ENCODE assay signal across 8 cellular contexts in the genomic region with DNA sequence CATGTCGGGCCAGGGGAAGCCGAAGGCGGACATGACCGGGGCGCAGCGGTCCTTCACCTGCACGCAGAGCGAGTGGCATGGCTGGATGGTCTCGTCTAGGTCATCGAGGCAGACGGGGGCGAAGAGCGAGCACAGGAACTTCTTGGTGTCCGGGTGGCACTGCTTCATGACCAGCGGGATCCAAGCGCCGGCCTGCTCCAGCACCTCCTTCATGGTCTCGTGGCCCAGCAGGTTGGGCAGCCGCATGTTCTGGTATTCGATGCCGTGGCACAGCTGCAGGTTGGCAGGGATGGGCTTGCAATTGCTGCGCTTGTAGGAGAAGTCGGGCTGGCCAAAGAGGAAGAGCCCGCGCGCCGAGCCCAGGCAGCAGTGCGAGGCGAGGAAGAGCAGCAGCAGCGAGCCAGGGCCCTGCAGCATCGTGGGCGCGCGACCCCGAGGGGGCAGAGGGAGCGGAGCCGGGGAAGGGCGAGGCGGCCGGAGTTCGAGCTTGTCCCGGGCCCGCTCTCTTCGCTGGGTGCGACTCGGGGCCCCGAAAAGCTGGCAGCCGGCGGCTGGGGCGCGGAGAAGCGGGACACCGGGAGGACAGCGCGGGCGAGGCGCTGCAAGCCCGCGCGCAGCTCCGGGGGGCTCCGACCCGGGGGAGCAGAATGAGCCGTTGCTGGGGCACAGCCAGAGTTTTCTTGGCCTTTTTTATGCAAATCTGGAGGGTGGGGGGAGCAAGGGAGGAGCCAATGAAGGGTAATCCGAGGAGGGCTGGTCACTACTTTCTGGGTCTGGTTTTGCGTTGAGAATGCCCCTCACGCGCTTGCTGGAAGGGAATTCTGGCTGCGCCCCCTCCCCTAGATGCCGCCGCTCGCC. TPM values are rescaled to one million over a fixed set of nuclear protein-coding genes. Genes with fewer than 3 reads are reported as not detected.
DNase-seq lines count a peak whose midpoint lies in the region; ATAC-seq and TF ChIP-seq lines count a peak whose summit lies in the region.

A gene with protein sequence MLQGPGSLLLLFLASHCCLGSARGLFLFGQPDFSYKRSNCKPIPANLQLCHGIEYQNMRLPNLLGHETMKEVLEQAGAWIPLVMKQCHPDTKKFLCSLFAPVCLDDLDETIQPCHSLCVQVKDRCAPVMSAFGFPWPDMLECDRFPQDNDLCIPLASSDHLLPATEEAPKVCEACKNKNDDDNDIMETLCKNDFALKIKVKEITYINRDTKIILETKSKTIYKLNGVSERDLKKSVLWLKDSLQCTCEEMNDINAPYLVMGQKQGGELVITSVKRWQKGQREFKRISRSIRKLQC (minus strand): TSS at position 665 of the 858 bp plus-strand sequence. CDS start 248 bp downstream, at position 417.

- no peak within 1 kb of the TSS for H3K27ac Mint-ChIP-seq in activated naive CD4-positive, alpha-beta T cell treated with anti-CD3 and anti-CD28 coated beads for 36 hours

- no peak for ATAC-seq in upper lobe of right lung

- peaks cover 13 to 14% of the 10 kb centered on the region in 2 donors for H3K4me1 ChIP-seq in duodenal mucosa (ENCODE audit: control insufficient read depth in 1 of 2, insufficient read depth in 2 of 2, low read length in 2 of 2)
- peaks cover 30% of the 10 kb centered on the region for H3K4me1 ChIP-seq in upper lobe of right lung

- H3K9me3 ChIP-seq in duodenal mucosa (ENCODE audit: control insufficient read depth in 1 of 2, low read length in 2 of 2) (no peaks in the 10 kb centered on the region), upper lobe of right lung (no peaks in the 10 kb centered on the region)

- H3K27me3 ChIP-seq in duodenal mucosa (ENCODE audit: control insufficient read depth in 1 of 2, insufficient read depth in 2 of 2, low read length in 2 of 2) = peaks cover 78 to 86% of the 10 kb centered on the region in 2 donors
- peaks cover 68% of the 10 kb centered on the region for H3K27me3 ChIP-seq in upper lobe of right lung

- no peak within 1 kb of the TSS for H3K9ac ChIP-seq in duodenal mucosa (ENCODE audit: low read depth in 1 of 2, low read length in 2 of 2)

- CTCF ChIA-PET in activated naive CD4-positive, alpha-beta T cell treated with anti-CD3 and anti-CD28 coated beads for 36 hours (lab: Charles Lee) = interaction anchor here (0.7 kb wide), 1 partner anchor 543 kb away, joined by 3 read pairs; no protein-coding TSS in a partner anchor

- no peaks in the 10 kb centered on the region for H3K9me3 Mint-ChIP-seq in activated naive CD4-positive, alpha-beta T cell treated with anti-CD3 and anti-CD28 coated beads for 36 hours

- peaks cover 44% of the 10 kb centered on the region for H3K4me1 Mint-ChIP-seq in activated naive CD4-positive, alpha-beta T cell treated with anti-CD3 and anti-CD28 coated beads for 36 hours (ENCODE audit: low read depth)

- DNase-seq in activated naive CD4-positive, alpha-beta T cell treated with anti-CD3 and anti-CD28 coated beads for 36 hours = no peak
- no peak for DNase-seq in activated naive CD4-positive, alpha-beta T cell (lab: John Stamatoyannopoulos, UW)
- DNase-seq in mucosa of gallbladder (ENCODE audit: low spot score) (no peak), upper lobe of right lung (peak; percentile 65), COR-L47 (lab: John Stamatoyannopoulos, UW) (no peak), NCI-H146 treated with DMSO at 0.1 percent for 48 hours (lab: John Stamatoyannopoulos, UW; ENCODE audit: unreplicated experiment) (no peak), NCI-H2171 (lab: John Stamatoyannopoulos, UW) (no peak)

- H3K4me3 ChIP-seq in duodenal mucosa (ENCODE audit: low read depth in 1 of 2, low read length in 2 of 2) = peak within 1 kb of the TSS; percentile 12 to 16
- H3K4me3 ChIP-seq in upper lobe of right lung = peak within 1 kb of the TSS; percentile 26

- no peaks in the 10 kb centered on the region for H3K36me3 Mint-ChIP-seq in activated naive CD4-positive, alpha-beta T cell treated with anti-CD3 and anti-CD28 coated beads for 36 hours (ENCODE audit: low read depth)

- intact Hi-C loops in activated naive CD4-positive, alpha-beta T cell treated with anti-CD3 and anti-CD28 coated beads for 36 hours (cut with micrococcal nuclease) = loop anchor here (5.0 kb wide), 3 partner anchors 524 to 829 kb away; no protein-coding TSS in a partner anchor
- intact Hi-C loops in upper lobe of right lung (cut with DNase I) = no loop called here

- H3K4me3 Mint-ChIP-seq in activated naive CD4-positive, alpha-beta T cell treated with anti-CD3 and anti-CD28 coated beads for 36 hours = peak within 1 kb of the TSS; percentile 47

- no peak for TF ChIP-seq CTCF in upper lobe of right lung (IDR thresholded peaks at IDR 0.05)

- H3K27ac ChIP-seq in duodenal mucosa (ENCODE audit: low read depth, low read length) = no peak within 1 kb of the TSS
- H3K27ac ChIP-seq in upper lobe of right lung = no peak within 1 kb of the TSS

- no peaks in the 10 kb centered on the region for H3K36me3 ChIP-seq in duodenal mucosa (ENCODE audit: control insufficient read depth in 1 of 2, insufficient read depth in 2 of 2, low read length in 2 of 2)
- H3K36me3 ChIP-seq in upper lobe of right lung = no peaks in the 10 kb centered on the region

- H3K27me3 Mint-ChIP-seq in activated naive CD4-positive, alpha-beta T cell treated with anti-CD3 and anti-CD28 coated beads for 36 hours (ENCODE audit: low read depth) = peaks cover 72% of the 10 kb centered on the region

RNA-seq across cellular contexts. Expression of the gene that starts here (rescaled TPM):
- total RNA-seq in activated naive CD4-positive, alpha-beta T cell treated with anti-CD3 and anti-CD28 coated beads for 36 hours = not detected
- 34.0 TPM for total RNA-seq in mucosa of gallbladder
- 12.5 TPM for total RNA-seq in upper lobe of right lung

Comparison
In these comparisons a context has a peak if more than half of its experiments do, and no peak if none do; other contexts are left out.
1. RNA of the gene that starts here (total RNA-seq): 34.0 TPM in mucosa of gallbladder (single experiment) and 12.5 TPM in upper lobe of right lung (single experiment); not detected in activated naive CD4-positive, alpha-beta T cell treated with anti-CD3 and anti-CD28 coated beads for 36 hours; every median in the first group is over 10 times any median in the second.